Comparison of ENCODE assay signal across 9 cellular contexts in genomic region chr12:114812384-114812783, GRCh38.
"Had no signal": no experiment of that assay in that cellular context is flagged by ENCODE, and none has a peak within 500 bp of the region (broad histone marks: within the 10 kb centered on the region; RNA-seq: fewer than 3 reads in every experiment).

No MANE protein-coding gene starts in this region.

- H3K36me3 ChIP-seq: cardiac muscle cell, left ventricle myocardium inferior, ovary, tibial artery had no signal

- H3K4me1 Mint-ChIP-seq: activated naive CD4-positive, alpha-beta T cell treated with anti-CD3 and anti-CD28 coated beads, Interleukin-2, amount 10 ng/mL, durations not matched to agents 7 days and 5 days; stimulated activated memory B cell treated with anti-CD40 and anti-IgM and Interleukin-4, amounts not matched to agents 10 μg/mL and 1 μg/mL and 100 μg/mL, for 72 hours had no signal

- H3K9me3 Mint-ChIP-seq: neural crest cell had no signal

- H3K4me1 ChIP-seq: left ventricle myocardium inferior had no signal

- H3K4me3 ChIP-seq: cardiac muscle cell, left ventricle myocardium inferior, ovary, tibial artery had no signal

- DNase-seq: activated naive CD4-positive, alpha-beta T cell treated with anti-CD3 and anti-CD28 coated beads, Interleukin-2, amount 10 ng/mL, durations not matched to agents 7 days and 5 days; activated T-cell treated with anti-CD3 and anti-CD28 coated beads, Interleukin-2, amount 50 U/mL, for 1 hour; left ventricle myocardium inferior had no signal

- H3K4me3 Mint-ChIP-seq: activated naive CD4-positive, alpha-beta T cell treated with anti-CD3 and anti-CD28 coated beads, Interleukin-2, amount 10 ng/mL, durations not matched to agents 7 days and 5 days; neural crest cell; stimulated activated memory B cell treated with anti-CD40 and anti-IgM and Interleukin-4, amounts not matched to agents 10 μg/mL and 1 μg/mL and 100 μg/mL, for 72 hours had no signal

- H3K27me3 ChIP-seq: cardiac muscle cell, ovary had no signal

- H3K9me3 ChIP-seq: left ventricle myocardium inferior, ovary, tibial artery had no signal

- H3K27ac ChIP-seq: cardiac muscle cell, left ventricle myocardium inferior, tibial artery had no signal

- ATAC-seq: stimulated activated memory B cell treated with anti-CD40 and anti-IgM and Interleukin-4, amounts not matched to agents 10 μg/mL and 1 μg/mL and 100 μg/mL, for 72 hours had no signal

- H3K27ac Mint-ChIP-seq: activated naive CD4-positive, alpha-beta T cell treated with anti-CD3 and anti-CD28 coated beads, Interleukin-2, amount 10 ng/mL, durations not matched to agents 7 days and 5 days; activated T-helper 2 cell treated with anti-CD3 and anti-CD28 coated beads, Interferon-gamma antibody, Interleukin-2, Interleukin-4, amounts not matched to agents 10 μg/mL and 5 μg/mL and 100 μg/mL, durations not matched to agents 14 hours and 24 hours and 36 hours; stimulated activated memory B cell treated with anti-CD40 and anti-IgM and Interleukin-4, amounts not matched to agents 10 μg/mL and 1 μg/mL and 100 μg/mL, for 72 hours had no signal

- H3K36me3 Mint-ChIP-seq: activated naive CD4-positive, alpha-beta T cell treated with anti-CD3 and anti-CD28 coated beads, Interleukin-2, amount 10 ng/mL, durations not matched to agents 7 days and 5 days; stimulated activated memory B cell treated with anti-CD40 and anti-IgM and Interleukin-4, amounts not matched to agents 10 μg/mL and 1 μg/mL and 100 μg/mL, for 72 hours had no signal
